1 cellular context compared by ENCODE assay signal in the genomic region with DNA sequence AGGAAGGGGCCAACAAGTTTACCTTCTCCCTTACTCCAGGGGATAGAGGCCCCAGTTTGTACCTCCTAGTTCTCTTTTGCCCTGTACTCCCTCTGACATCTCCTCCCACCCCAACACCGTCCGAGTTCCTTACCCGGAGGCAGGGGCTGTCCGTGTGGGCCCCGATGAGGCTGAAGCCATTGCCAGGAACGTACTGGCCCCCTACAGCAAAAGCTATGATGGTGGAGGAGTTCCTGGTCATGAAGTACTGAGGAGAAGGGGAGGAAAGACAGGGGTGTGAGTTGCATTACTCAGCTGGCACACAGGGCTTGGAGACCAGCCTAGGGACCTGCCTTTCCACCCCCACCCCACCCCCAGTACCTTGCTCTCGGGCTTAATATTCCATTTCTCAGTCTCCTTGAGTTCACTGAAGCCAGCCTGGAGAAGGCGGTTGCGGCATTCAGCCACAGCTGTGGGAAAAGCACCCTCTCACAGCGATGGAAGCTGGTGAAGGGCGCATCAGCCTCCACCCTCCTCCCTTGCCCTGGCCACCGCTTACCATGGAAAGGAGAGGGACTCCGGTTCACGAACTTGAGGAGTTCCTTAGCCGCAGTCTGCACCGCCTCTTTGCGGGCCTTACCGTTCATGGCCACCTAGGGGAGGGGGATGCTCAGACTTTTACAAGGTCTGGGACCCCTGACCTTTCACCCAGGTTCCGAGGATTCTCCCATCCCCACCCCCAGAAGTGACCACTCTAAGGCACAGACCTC.
TF ChIP-seq lines count a peak whose summit lies in the region.

No MANE protein-coding gene starts in this region.

TF ChIP-seq in WTC11, 78 proteins besides CTCF, POLR2A, EP300 and RAD21 (continued from another document):
- TF ChIP-seq, protein P1, sequence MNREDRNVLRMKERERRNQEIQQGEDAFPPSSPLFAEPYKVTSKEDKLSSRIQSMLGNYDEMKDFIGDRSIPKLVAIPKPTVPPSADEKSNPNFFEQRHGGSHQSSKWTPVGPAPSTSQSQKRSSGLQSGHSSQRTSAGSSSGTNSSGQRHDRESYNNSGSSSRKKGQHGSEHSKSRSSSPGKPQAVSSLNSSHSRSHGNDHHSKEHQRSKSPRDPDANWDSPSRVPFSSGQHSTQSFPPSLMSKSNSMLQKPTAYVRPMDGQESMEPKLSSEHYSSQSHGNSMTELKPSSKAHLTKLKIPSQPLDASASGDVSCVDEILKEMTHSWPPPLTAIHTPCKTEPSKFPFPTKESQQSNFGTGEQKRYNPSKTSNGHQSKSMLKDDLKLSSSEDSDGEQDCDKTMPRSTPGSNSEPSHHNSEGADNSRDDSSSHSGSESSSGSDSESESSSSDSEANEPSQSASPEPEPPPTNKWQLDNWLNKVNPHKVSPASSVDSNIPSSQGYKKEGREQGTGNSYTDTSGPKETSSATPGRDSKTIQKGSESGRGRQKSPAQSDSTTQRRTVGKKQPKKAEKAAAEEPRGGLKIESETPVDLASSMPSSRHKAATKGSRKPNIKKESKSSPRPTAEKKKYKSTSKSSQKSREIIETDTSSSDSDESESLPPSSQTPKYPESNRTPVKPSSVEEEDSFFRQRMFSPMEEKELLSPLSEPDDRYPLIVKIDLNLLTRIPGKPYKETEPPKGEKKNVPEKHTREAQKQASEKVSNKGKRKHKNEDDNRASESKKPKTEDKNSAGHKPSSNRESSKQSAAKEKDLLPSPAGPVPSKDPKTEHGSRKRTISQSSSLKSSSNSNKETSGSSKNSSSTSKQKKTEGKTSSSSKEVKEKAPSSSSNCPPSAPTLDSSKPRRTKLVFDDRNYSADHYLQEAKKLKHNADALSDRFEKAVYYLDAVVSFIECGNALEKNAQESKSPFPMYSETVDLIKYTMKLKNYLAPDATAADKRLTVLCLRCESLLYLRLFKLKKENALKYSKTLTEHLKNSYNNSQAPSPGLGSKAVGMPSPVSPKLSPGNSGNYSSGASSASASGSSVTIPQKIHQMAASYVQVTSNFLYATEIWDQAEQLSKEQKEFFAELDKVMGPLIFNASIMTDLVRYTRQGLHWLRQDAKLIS (CRISPR knock-in tag; IDR thresholded peaks at IDR 0.05; ENCODE audit: borderline replicate concordance), result no peak
- TF ChIP-seq NFYB (CRISPR knock-in tag; conservative IDR thresholded peaks at IDR 0.05; ENCODE audit: low read depth) (no peak), ZNF121 (CRISPR knock-in tag; IDR thresholded peaks at IDR 0.05) (no peak), NFATC4 (CRISPR knock-in tag; IDR thresholded peaks at IDR 0.05) (no peak), SOX15 (CRISPR knock-in tag; IDR thresholded peaks at IDR 0.05) (no peak), ATF1 (CRISPR knock-in tag; IDR thresholded peaks at IDR 0.05) (no peak), ZNF263 (CRISPR knock-in tag; IDR thresholded peaks at IDR 0.05; ENCODE audit: low read depth) (no peak)
- TF ChIP-seq, protein P2, sequence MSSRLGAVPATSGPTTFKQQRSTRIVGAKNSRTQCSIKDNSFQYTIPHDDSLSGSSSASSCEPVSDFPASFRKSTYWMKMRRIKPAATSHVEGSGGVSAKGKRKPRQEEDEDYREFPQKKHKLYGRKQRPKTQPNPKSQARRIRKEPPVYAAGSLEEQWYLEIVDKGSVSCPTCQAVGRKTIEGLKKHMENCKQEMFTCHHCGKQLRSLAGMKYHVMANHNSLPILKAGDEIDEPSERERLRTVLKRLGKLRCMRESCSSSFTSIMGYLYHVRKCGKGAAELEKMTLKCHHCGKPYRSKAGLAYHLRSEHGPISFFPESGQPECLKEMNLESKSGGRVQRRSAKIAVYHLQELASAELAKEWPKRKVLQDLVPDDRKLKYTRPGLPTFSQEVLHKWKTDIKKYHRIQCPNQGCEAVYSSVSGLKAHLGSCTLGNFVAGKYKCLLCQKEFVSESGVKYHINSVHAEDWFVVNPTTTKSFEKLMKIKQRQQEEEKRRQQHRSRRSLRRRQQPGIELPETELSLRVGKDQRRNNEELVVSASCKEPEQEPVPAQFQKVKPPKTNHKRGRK (CRISPR knock-in tag; IDR thresholded peaks at IDR 0.05; ENCODE audit: borderline replicate concordance), result no peak
- TF ChIP-seq, protein P3, sequence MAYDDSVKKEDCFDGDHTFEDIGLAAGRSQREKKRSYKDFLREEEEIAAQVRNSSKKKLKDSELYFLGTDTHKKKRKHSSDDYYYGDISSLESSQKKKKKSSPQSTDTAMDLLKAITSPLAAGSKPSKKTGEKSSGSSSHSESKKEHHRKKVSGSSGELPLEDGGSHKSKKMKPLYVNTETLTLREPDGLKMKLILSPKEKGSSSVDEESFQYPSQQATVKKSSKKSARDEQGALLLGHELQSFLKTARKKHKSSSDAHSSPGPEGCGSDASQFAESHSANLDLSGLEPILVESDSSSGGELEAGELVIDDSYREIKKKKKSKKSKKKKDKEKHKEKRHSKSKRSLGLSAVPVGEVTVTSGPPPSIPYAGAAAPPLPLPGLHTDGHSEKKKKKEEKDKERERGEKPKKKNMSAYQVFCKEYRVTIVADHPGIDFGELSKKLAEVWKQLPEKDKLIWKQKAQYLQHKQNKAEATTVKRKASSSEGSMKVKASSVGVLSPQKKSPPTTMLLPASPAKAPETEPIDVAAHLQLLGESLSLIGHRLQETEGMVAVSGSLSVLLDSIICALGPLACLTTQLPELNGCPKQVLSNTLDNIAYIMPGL (CRISPR knock-in tag; IDR thresholded peaks at IDR 0.05), result no peak
- TF ChIP-seq, protein P4, sequence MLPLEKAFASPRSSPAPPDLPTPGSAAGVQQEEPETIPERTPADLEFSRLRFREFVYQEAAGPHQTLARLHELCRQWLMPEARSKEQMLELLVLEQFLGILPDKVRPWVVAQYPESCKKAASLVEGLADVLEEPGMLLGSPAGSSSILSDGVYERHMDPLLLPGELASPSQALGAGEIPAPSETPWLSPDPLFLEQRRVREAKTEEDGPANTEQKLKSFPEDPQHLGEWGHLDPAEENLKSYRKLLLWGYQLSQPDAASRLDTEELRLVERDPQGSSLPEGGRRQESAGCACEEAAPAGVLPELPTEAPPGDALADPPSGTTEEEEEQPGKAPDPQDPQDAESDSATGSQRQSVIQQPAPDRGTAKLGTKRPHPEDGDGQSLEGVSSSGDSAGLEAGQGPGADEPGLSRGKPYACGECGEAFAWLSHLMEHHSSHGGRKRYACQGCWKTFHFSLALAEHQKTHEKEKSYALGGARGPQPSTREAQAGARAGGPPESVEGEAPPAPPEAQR (CRISPR knock-in tag; IDR thresholded peaks at IDR 0.05), result no peak
